ENCODE assay signal across 24 cellular contexts in the genomic region with DNA sequence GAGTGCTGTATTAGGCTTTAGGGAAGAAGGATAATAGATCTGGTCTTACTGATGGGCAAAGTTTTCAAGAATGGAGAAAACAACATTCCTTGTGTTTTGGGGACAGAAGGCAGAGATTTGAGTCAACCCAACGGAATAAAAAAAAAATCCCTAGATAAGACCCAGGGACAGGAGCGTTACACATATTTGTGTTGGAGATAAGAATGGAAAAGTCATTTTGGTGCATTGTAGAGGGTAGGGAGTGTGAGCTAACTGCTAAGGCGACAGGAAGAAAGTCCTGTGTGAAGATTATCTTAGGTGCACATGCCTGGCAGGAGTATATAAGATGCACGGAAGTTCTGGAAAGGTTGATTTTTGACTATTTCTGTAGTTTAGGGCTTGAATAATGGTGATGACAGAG.
"Had no signal": no experiment of that assay in that cellular context is flagged by ENCODE, and none has a peak within 500 bp of the region (broad histone marks: within the 10 kb centered on the region; RNA-seq: fewer than 3 reads in every experiment).

No MANE protein-coding gene starts in this region.

- H3K36me3 ChIP-seq: neural progenitor cell, ovary, right lobe of liver, sigmoid colon, stomach, thoracic aorta, thyroid gland, tibial nerve, upper lobe of left lung, vagina had no signal

- FAIRE-seq: small intestine, urothelium cell line had no signal

- H3K4me1 ChIP-seq: neural progenitor cell, parathyroid adenoma, psoas muscle, right lobe of liver, sigmoid colon, stomach, thyroid gland, tibial nerve, upper lobe of left lung, vagina had no signal

- DNase-seq: occipital lobe; ovary; posterior cingulate gyrus; psoas muscle; right cardiac atrium; right lobe of liver; sigmoid colon; small intestine; stimulated activated CD4-positive, alpha-beta T cell treated with anti-CD3 and anti-CD28 coated beads, Interleukin-15, amount 100 ng/mL, for 24 hours; stimulated activated CD4-positive, alpha-beta T cell treated with anti-CD3 and anti-CD28 coated beads, Interleukin-2, amount 100 ng/mL, for 24 hours; stimulated activated CD4-positive, alpha-beta T cell treated with anti-CD3 and anti-CD28 coated beads, Interleukin-2, amount 100 ng/mL, for 48 hours; stimulated activated CD4-positive, alpha-beta T cell treated with anti-CD3 and anti-CD28 coated beads, Interleukin-4, amount 100 ng/mL, for 24 hours; stimulated activated naive B cell treated with anti-CD40 and anti-IgM and Interleukin-4, amounts not matched to agents 10 μg/mL and 1 μg/mL and 100 μg/mL, for 72 hours; stimulated activated naive CD4-positive, alpha-beta T cell treated with Interleukin-2 at 50 U/mL for 16 hours; stomach; thyroid gland; upper lobe of left lung had no signal

- ATAC-seq: psoas muscle; right lobe of liver; stimulated activated effector memory CD8-positive, alpha-beta T cell treated with anti-CD3 and anti-CD28 coated beads, Interleukin-12 subunit alpha, Interleukin-12 subunit beta, amount 100 ng/mL, for 72 hours; stimulated activated naive B cell treated with anti-CD40 and anti-IgM and Interleukin-4, amounts not matched to agents 10 μg/mL and 1 μg/mL and 100 μg/mL, for 72 hours had no signal

- H2AFZ ChIP-seq: neural progenitor cell, parathyroid adenoma had no signal

- H3K27me3 ChIP-seq: neural progenitor cell, ovary, right lobe of liver, sigmoid colon, stomach, thyroid gland, tibial nerve, upper lobe of left lung, vagina had no signal

- H3K9ac ChIP-seq: neural progenitor cell, parathyroid adenoma had no signal

- H3K4me3 ChIP-seq: neural progenitor cell, ovary, psoas muscle, right lobe of liver, sigmoid colon, stomach, thoracic aorta, thyroid gland, tibial nerve, upper lobe of left lung, vagina had no signal

- H3K9me3 ChIP-seq: ovary, psoas muscle, right lobe of liver, sigmoid colon, stomach, thoracic aorta, thyroid gland, tibial nerve, upper lobe of left lung, vagina had no signal

- H3K27ac ChIP-seq: neural progenitor cell, ovary, parathyroid adenoma, psoas muscle, right lobe of liver, sigmoid colon, stomach, thoracic aorta, thyroid gland, tibial nerve, upper lobe of left lung, vagina had no signal

- H3K79me2 ChIP-seq: parathyroid adenoma had no signal

- H3K4me2 ChIP-seq: neural progenitor cell had no signal
